Comparison of ENCODE assay signal across 1 cellular context in the genomic region with DNA sequence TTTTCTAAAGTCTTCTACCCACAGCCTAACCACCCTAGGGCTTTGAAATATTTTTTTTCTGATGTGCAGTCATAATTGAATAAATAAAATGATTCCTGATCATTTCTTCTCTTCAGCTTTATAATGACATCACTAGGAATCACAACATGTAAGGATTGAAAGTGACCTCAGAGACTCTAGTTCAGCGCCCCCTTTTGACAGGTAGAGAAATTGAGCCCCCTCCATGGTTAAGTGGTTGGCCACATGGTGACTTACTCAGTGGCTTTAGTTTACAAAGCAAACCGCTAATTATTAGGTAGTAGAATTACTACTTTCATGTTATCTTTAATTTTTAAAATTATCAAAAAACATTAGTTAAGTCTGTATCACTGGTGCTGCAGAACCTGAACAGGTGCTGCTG.
TF ChIP-seq lines count a peak whose summit lies in the region.

No MANE protein-coding gene starts in this region.

TF ChIP-seq in GM12878, 131 proteins besides CTCF, POLR2A, EP300 and RAD21 (continued from another document):
- TF ChIP-seq, protein P1, sequence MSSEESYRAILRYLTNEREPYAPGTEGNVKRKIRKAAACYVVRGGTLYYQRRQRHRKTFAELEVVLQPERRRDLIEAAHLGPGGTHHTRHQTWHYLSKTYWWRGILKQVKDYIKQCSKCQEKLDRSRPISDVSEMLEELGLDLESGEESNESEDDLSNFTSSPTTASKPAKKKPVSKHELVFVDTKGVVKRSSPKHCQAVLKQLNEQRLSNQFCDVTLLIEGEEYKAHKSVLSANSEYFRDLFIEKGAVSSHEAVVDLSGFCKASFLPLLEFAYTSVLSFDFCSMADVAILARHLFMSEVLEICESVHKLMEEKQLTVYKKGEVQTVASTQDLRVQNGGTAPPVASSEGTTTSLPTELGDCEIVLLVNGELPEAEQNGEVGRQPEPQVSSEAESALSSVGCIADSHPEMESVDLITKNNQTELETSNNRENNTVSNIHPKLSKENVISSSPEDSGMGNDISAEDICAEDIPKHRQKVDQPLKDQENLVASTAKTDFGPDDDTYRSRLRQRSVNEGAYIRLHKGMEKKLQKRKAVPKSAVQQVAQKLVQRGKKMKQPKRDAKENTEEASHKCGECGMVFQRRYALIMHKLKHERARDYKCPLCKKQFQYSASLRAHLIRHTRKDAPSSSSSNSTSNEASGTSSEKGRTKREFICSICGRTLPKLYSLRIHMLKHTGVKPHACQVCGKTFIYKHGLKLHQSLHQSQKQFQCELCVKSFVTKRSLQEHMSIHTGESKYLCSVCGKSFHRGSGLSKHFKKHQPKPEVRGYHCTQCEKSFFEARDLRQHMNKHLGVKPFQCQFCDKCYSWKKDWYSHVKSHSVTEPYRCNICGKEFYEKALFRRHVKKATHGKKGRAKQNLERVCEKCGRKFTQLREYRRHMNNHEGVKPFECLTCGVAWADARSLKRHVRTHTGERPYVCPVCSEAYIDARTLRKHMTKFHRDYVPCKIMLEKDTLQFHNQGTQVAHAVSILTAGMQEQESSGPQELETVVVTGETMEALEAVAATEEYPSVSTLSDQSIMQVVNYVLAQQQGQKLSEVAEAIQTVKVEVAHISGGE (CRISPR knock-in tag; IDR thresholded peaks at IDR 0.05), result no peak
- TF ChIP-seq RUNX3 (IDR thresholded peaks at IDR 0.05; ENCODE audit: low read length) (0 out of 2 replicates have a peak, but pooled peaks have one; percentile 8), CHD1 (IDR thresholded peaks at IDR 0.05; ENCODE audit: low read depth, low read length) (no peak), IKZF2 (IDR thresholded peaks at IDR 0.05) (no peak), ATF7 (IDR thresholded peaks at IDR 0.05; ENCODE audit: low read depth) (0 out of 2 replicates have a peak, but pooled peaks have one; percentile 20), SMC3 (IDR thresholded peaks at IDR 0.05; ENCODE audit: borderline replicate concordance, low read length) (peak; percentile 18; the same call in 1 of the 2 replicates)
- TF ChIP-seq, protein P2, sequence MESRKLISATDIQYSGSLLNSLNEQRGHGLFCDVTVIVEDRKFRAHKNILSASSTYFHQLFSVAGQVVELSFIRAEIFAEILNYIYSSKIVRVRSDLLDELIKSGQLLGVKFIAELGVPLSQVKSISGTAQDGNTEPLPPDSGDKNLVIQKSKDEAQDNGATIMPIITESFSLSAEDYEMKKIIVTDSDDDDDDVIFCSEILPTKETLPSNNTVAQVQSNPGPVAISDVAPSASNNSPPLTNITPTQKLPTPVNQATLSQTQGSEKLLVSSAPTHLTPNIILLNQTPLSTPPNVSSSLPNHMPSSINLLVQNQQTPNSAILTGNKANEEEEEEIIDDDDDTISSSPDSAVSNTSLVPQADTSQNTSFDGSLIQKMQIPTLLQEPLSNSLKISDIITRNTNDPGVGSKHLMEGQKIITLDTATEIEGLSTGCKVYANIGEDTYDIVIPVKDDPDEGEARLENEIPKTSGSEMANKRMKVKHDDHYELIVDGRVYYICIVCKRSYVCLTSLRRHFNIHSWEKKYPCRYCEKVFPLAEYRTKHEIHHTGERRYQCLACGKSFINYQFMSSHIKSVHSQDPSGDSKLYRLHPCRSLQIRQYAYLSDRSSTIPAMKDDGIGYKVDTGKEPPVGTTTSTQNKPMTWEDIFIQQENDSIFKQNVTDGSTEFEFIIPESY (IDR thresholded peaks at IDR 0.05), result no peak
